Comparison of ENCODE assay signal across 8 cellular contexts in the genomic region with DNA sequence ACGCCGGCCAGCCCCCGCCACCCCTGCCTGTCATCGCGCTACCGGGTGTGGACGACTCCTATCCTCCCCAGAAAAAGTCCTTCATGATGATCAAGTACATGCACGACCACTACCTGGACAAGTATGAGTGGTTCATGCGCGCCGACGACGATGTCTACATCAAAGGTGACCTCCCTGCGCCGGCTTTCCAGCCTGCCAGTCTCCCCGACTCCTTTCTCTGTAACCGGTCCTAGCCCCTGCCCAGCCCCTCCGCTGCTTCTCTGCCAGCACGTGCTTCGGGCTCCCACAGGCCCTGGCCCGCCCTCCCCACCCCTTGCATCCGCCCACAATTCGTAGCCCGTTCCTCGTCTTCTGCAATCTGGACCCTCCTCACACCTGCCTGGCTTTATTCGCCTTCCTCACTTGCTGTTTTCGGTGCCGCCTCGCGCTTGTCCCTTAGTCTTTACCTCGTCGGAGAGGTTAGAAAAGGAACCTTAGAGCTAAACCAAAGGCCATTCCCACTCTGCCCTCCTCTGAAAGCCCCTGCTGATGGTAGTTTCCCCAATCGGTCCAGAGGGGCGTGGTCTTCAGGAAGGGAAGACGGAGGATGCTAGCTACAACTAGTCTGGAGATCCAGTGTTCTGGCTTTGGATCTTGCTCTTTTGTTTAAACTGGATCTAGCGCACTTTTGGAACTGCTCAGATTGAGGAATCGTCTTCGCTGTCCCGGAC. TPM values are rescaled to one million over a fixed set of nuclear protein-coding genes. Genes with fewer than 3 reads are reported as not detected.
DNase-seq lines count a peak whose midpoint lies in the region; ATAC-seq and TF ChIP-seq lines count a peak whose summit lies in the region.

No MANE protein-coding gene starts in this region.

- peaks cover 5% of the 10 kb centered on the region for H3K4me1 ChIP-seq in effector memory CD4-positive, alpha-beta T cell (ENCODE audit: control insufficient read depth, insufficient read depth, low read length, poor library complexity, severe bottlenecking)
- H3K4me1 ChIP-seq in mucosa of descending colon (ENCODE audit: low read depth) (peaks cover 22% of the 10 kb centered on the region), uterus (no peaks in the 10 kb centered on the region), BE2C (no peaks in the 10 kb centered on the region)

- no peak for TF ChIP-seq CTCF in Calu3 (IDR thresholded peaks at IDR 0.05; ENCODE audit: unreplicated experiment)
- no peak for TF ChIP-seq CTCF in mucosa of descending colon (IDR thresholded peaks at IDR 0.05)
- no peak for TF ChIP-seq CTCF in uterus (IDR thresholded peaks at IDR 0.05)
- TF ChIP-seq CTCF in BE2C (IDR thresholded peaks at IDR 0.05; ENCODE audit: low read depth, low read length): no peak

- peaks cover 28% of the 10 kb centered on the region for H3K36me3 Mint-ChIP-seq in Calu3 (ENCODE audit: insufficient read depth, unreplicated experiment)

- no peak for DNase-seq in Calu3
- peak; percentile 57 for DNase-seq in NCI-H748 (lab: John Stamatoyannopoulos, UW; ENCODE audit: unreplicated experiment)
- DNase-seq in effector memory CD4-positive, alpha-beta T cell: no peak
- peak in 2 of 3 donors; percentile 17 to 31 for DNase-seq in mucosa of descending colon
- DNase-seq in uterus: peak in 1 of 2 donors; percentile 16
- DNase-seq in cerebellum (ENCODE audit: low spot score): no peak
- DNase-seq in BE2C: no peak

- BruUV-seq in Calu3 (replicated peaks; lab: Mats Ljungman, UMichigan): no TSS peak

- H3K4me1 Mint-ChIP-seq in Calu3 (ENCODE audit: low read depth, unreplicated experiment): peaks cover 23% of the 10 kb centered on the region

- peak overlapping the region; percentile 62 for H3K27ac Mint-ChIP-seq in Calu3 (ENCODE audit: unreplicated experiment)

- H3K4me3 Mint-ChIP-seq in Calu3 (ENCODE audit: low read depth, unreplicated experiment): peak overlapping the region; percentile 80

- H3K9me3 Mint-ChIP-seq in Calu3 (ENCODE audit: low read depth, unreplicated experiment): no peaks in the 10 kb centered on the region

- intact Hi-C loops in Calu3 (cut with micrococcal nuclease; ENCODE audit: unreplicated experiment) (loop anchor here (10.0 kb wide), 2 partner anchors 639 to 819 kb away; no protein-coding TSS in a partner anchor), mucosa of descending colon (cut with DNase I, micrococcal nuclease) (no loop called here), uterus (cut with DNase I; ENCODE audit: low total_unique reads) (no loop called here)

- no peak overlapping the region for H3K27ac ChIP-seq in effector memory CD4-positive, alpha-beta T cell (ENCODE audit: insufficient read depth, low read length, poor library complexity, severe bottlenecking)
- peak overlapping the region in 1 of 2 donors; percentile 66 for H3K27ac ChIP-seq in uterus

- CTCF ChIA-PET in Calu3 (lab: Charles Lee): no interaction called here

- peaks cover 30% of the 10 kb centered on the region for H3K27me3 Mint-ChIP-seq in Calu3 (ENCODE audit: unreplicated experiment)

- H3K36me3 ChIP-seq in effector memory CD4-positive, alpha-beta T cell (ENCODE audit: control insufficient read depth, insufficient read depth, low read length): no peaks in the 10 kb centered on the region
- H3K36me3 ChIP-seq in mucosa of descending colon (ENCODE audit: low read depth): no peaks in the 10 kb centered on the region
- no peaks in the 10 kb centered on the region for H3K36me3 ChIP-seq in uterus
- no peaks in the 10 kb centered on the region for H3K36me3 ChIP-seq in BE2C

- H3K4me3 ChIP-seq in effector memory CD4-positive, alpha-beta T cell (ENCODE audit: insufficient read depth, low read depth, low read length, poor library complexity, severe bottlenecking): peak overlapping the region; percentile 45
- H3K4me3 ChIP-seq in mucosa of descending colon (no peak overlapping the region), uterus (peak overlapping the region; percentile 49 to 51), BE2C (ENCODE audit: low read depth, low read length) (no peak overlapping the region)

- no peaks in the 10 kb centered on the region for H3K9me3 ChIP-seq in effector memory CD4-positive, alpha-beta T cell (ENCODE audit: control insufficient read depth, low read length)
- no peaks in the 10 kb centered on the region for H3K9me3 ChIP-seq in mucosa of descending colon
- no peaks in the 10 kb centered on the region for H3K9me3 ChIP-seq in uterus
- no peaks in the 10 kb centered on the region for H3K9me3 ChIP-seq in BE2C

- ATAC-seq in mucosa of descending colon (no peak), HG03039 (IDR thresholded peaks at IDR 0.05; ENCODE audit: unreplicated experiment) (no peak)

- no peak for TF ChIP-seq POLR2A in uterus (IDR thresholded peaks at IDR 0.05)

- peaks cover 32% of the 10 kb centered on the region for H3K27me3 ChIP-seq in effector memory CD4-positive, alpha-beta T cell (replicated peaks; ENCODE audit: control insufficient read depth, insufficient read depth, low read length, poor library complexity, severe bottlenecking)
- H3K27me3 ChIP-seq in uterus (no peaks in the 10 kb centered on the region), BE2C (peaks cover 80% of the 10 kb centered on the region)

RNA-seq across cellular contexts. Expression of a gene that starts 1.4 kb away (rescaled TPM):
- total RNA-seq in Calu3 (2022) (1.1 and 1.5 TPM in 2 replicates), mucosa of descending colon (under 1 TPM; 0.52 to 0.96 (median 0.73) TPM), uterus (10 to 100 TPM in 1 of 4 donors, 1 to 10 TPM in 1, under 1 TPM in 1, not detected in 1; 0.77 to 22.1 (median 2.8) TPM), cerebellum (6.0 TPM)
- polyA plus RNA-seq in BE2C (2012; ENCODE audit: insufficient read depth, insufficient read length, low read depth): not detected

Comparison
In these comparisons a context has a peak if more than half of its experiments do, and no peak if none do; other contexts are left out.
1. DNase-seq: peak in NCI-H748 (single experiment) and mucosa of descending colon (2 of 3); none in Calu3 (single experiment), effector memory CD4-positive, alpha-beta T cell (0 of 3), cerebellum (single experiment) and BE2C (single experiment).
2. H3K4me3 ChIP-seq: peak in effector memory CD4-positive, alpha-beta T cell (single experiment) and uterus (2 of 2); none in mucosa of descending colon (single experiment) and BE2C (single experiment).